13 cellular contexts compared by ENCODE assay signal in genomic region chr6:39937686-39938333, GRCh38.
"Had no signal": no experiment of that assay in that cellular context is flagged by ENCODE, and none has a peak within 500 bp of the region (broad histone marks: within the 10 kb centered on the region; RNA-seq: fewer than 3 reads in every experiment).

No MANE protein-coding gene starts in this region.

- H3K9me3 Mint-ChIP-seq: activated CD4-positive, alpha-beta T cell treated with anti-CD3 and anti-CD28 coated beads, Interleukin-2, amount 10 ng/mL, durations not matched to agents 7 days and 5 days; activated naive CD4-positive, alpha-beta T cell treated with anti-CD3 and anti-CD28 coated beads for 36 hours; activated T-helper 17 cell treated with anti-CD3 and anti-CD28 coated beads, Interleukin-2, amount 50 U/mL, for 72 hours; neural crest cell; stimulated activated effector memory CD8-positive, alpha-beta T cell treated with anti-CD3 and anti-CD28 coated beads, Interleukin-12 subunit alpha, Interleukin-12 subunit beta, amount 100 ng/mL, for 72 hours; WTC11 had no signal

- H3K36me3 ChIP-seq: heart right ventricle had no signal

- H3K27ac Mint-ChIP-seq: activated CD4-positive, alpha-beta T cell treated with anti-CD3 and anti-CD28 coated beads, Interleukin-2, amount 10 ng/mL, durations not matched to agents 7 days and 5 days; activated naive CD4-positive, alpha-beta T cell treated with anti-CD3 and anti-CD28 coated beads for 36 hours; activated T-helper 17 cell treated with anti-CD3 and anti-CD28 coated beads, Interleukin-2, amount 50 U/mL, for 72 hours; stimulated activated effector memory CD8-positive, alpha-beta T cell treated with anti-CD3 and anti-CD28 coated beads, Interleukin-12 subunit alpha, Interleukin-12 subunit beta, amount 100 ng/mL, for 72 hours had no signal

- H3K36me3 Mint-ChIP-seq: stimulated activated effector memory CD8-positive, alpha-beta T cell treated with anti-CD3 and anti-CD28 coated beads, Interleukin-12 subunit alpha, Interleukin-12 subunit beta, amount 100 ng/mL, for 72 hours; WTC11 had no signal

- H3K4me3 ChIP-seq: coronary artery, heart right ventricle had no signal

- H3K27ac ChIP-seq: coronary artery had no signal

- H3K4me3 Mint-ChIP-seq: activated CD4-positive, alpha-beta T cell treated with anti-CD3 and anti-CD28 coated beads, Interleukin-2, amount 10 ng/mL, durations not matched to agents 7 days and 5 days; activated naive CD4-positive, alpha-beta T cell treated with anti-CD3 and anti-CD28 coated beads for 36 hours; activated T-helper 17 cell treated with anti-CD3 and anti-CD28 coated beads, Interleukin-2, amount 50 U/mL, for 72 hours; stimulated activated effector memory CD8-positive, alpha-beta T cell treated with anti-CD3 and anti-CD28 coated beads, Interleukin-12 subunit alpha, Interleukin-12 subunit beta, amount 100 ng/mL, for 72 hours; WTC11 had no signal

- DNase-seq: activated CD4-positive, alpha-beta T cell treated with anti-CD3 and anti-CD28 coated beads, Interleukin-2, amount 10 ng/mL, durations not matched to agents 7 days and 5 days; activated naive CD4-positive, alpha-beta T cell treated with anti-CD3 and anti-CD28 coated beads for 36 hours; activated T-cell treated with anti-CD3 and anti-CD28 coated beads for 4 hours; effector CD8-positive, alpha-beta T cell; foreskin melanocyte; heart right ventricle; mesendoderm; trophoblast cell had no signal

- H3K9me3 ChIP-seq: heart right ventricle had no signal
